24 cellular contexts compared by ENCODE assay signal in genomic region chr6:119539066-119539746, GRCh38.
"Had no signal": no experiment of that assay in that cellular context is flagged by ENCODE, and none has a peak within 500 bp of the region (broad histone marks: within the 10 kb centered on the region; RNA-seq: fewer than 3 reads in every experiment).

No MANE protein-coding gene starts in this region.

- H3K9ac ChIP-seq: SK-N-SH had no signal

- H3K4me2 ChIP-seq: SK-N-SH had no signal

- DNase-seq: activated CD4-positive, alpha-beta T cell treated with anti-CD3 and anti-CD28 coated beads for 4 hours; activated CD8-positive, alpha-beta T cell treated with anti-CD3 and anti-CD28 coated beads, Interleukin-2, amount 10 ng/mL, durations not matched to agents 7 days and 5 days; activated effector memory CD4-positive, alpha-beta T cell treated with Interleukin-2 at 50 U/mL for 16 hours; activated naive CD4-positive, alpha-beta T cell; activated naive CD8-positive, alpha-beta T cell treated with anti-CD3 and anti-CD28 coated beads, Interleukin-2, amount 50 U/mL, for 24 hours; activated T-cell treated with anti-CD3 and anti-CD28 coated beads, Interleukin-2, amount 50 U/mL, for 24 hours; amniotic stem cell; body of pancreas; central memory CD4-positive, alpha-beta T cell; MM.1S; NCI-H1105; NCI-H1436; NCI-H1694 treated with DMSO at 0.1 percent for 48 hours; NCI-H2029 treated with DMSO at 0.1 percent for 48 hours; NCI-H2227 treated with DMSO at 0.1 percent for 48 hours; NCI-H446 treated with DMSO at 0.1 percent for 48 hours; NCI-H524 treated with DMSO at 0.1 percent for 48 hours; NCI-H748 treated with DMSO at 0.1 percent for 48 hours; SK-N-SH; T-helper 1 cell had no signal

- ATAC-seq: activated CD8-positive, alpha-beta T cell treated with anti-CD3 and anti-CD28 coated beads, Interleukin-2, amount 10 ng/mL, durations not matched to agents 7 days and 5 days; activated naive CD4-positive, alpha-beta T cell treated with anti-CD3 and anti-CD28 coated beads, Interleukin-2, amount 50 U/mL, for 72 hours; activated naive CD8-positive, alpha-beta T cell treated with anti-CD3 and anti-CD28 coated beads, Interleukin-2, amount 50 U/mL, for 24 hours; body of pancreas; Right ventricle myocardium inferior had no signal

- H3K36me3 ChIP-seq: ascending aorta had no signal

- H3K4me1 ChIP-seq: ascending aorta, body of pancreas had no signal

- H3K27ac ChIP-seq: ascending aorta, body of pancreas had no signal

- H3K9me3 ChIP-seq: ascending aorta, body of pancreas, SK-N-SH had no signal

- H3K4me3 ChIP-seq: ascending aorta, body of pancreas had no signal

- H3K27me3 ChIP-seq: ascending aorta, body of pancreas had no signal

- FAIRE-seq: bronchial epithelial cell had no signal
